ENCODE assay signal across 2 cellular contexts in the genomic region with DNA sequence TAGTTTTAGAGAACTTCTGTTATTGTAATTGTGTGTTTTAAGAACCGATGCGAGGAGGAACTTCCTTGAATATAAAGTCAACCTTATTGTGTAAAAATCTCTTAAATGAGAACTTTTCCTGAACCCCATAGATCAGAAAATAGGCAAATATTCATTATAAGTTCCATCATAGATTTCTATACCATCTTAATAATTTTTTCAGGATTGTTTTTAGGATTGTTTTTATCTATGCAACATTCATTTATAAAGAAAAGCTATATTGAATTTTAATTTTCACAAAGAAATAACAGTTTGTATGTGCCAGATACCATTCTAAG.
TF ChIP-seq lines count a peak whose summit lies in the region.

No MANE protein-coding gene starts in this region.

TF ChIP-seq in SK-N-SH, 30 proteins besides CTCF, POLR2A, EP300 and RAD21 (continued from another document):
- no peak for TF ChIP-seq FOXM1 (IDR thresholded peaks at IDR 0.05; ENCODE audit: low read depth)
- TF ChIP-seq, protein P1, sequence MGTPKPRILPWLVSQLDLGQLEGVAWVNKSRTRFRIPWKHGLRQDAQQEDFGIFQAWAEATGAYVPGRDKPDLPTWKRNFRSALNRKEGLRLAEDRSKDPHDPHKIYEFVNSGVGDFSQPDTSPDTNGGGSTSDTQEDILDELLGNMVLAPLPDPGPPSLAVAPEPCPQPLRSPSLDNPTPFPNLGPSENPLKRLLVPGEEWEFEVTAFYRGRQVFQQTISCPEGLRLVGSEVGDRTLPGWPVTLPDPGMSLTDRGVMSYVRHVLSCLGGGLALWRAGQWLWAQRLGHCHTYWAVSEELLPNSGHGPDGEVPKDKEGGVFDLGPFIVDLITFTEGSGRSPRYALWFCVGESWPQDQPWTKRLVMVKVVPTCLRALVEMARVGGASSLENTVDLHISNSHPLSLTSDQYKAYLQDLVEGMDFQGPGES (IDR thresholded peaks at IDR 0.05; ENCODE audit: low read depth, low read length), result no peak

TF ChIP-seq in SK-N-SH treated with all-trans-retinoic acid at 6 μM for 48 hours, 23 proteins besides CTCF, POLR2A, EP300 and RAD21 (continued from another document):
- TF ChIP-seq, protein P2, sequence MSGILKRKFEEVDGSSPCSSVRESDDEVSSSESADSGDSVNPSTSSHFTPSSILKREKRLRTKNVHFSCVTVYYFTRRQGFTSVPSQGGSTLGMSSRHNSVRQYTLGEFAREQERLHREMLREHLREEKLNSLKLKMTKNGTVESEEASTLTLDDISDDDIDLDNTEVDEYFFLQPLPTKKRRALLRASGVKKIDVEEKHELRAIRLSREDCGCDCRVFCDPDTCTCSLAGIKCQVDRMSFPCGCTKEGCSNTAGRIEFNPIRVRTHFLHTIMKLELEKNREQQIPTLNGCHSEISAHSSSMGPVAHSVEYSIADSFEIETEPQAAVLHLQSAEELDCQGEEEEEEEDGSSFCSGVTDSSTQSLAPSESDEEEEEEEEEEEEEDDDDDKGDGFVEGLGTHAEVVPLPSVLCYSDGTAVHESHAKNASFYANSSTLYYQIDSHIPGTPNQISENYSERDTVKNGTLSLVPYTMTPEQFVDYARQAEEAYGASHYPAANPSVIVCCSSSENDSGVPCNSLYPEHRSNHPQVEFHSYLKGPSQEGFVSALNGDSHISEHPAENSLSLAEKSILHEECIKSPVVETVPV (CRISPR knock-in tag; IDR thresholded peaks at IDR 0.05), result no peak
- TF ChIP-seq TCF4 (CRISPR knock-in tag; IDR thresholded peaks at IDR 0.05; ENCODE audit: borderline replicate concordance), result no peak
- no peak for TF ChIP-seq ARNTL (CRISPR knock-in tag; IDR thresholded peaks at IDR 0.05; ENCODE audit: borderline replicate concordance, low read depth)
- TF ChIP-seq OSR1 (CRISPR knock-in tag; IDR thresholded peaks at IDR 0.05), result no peak
- TF ChIP-seq ZFP30 (CRISPR knock-in tag; IDR thresholded peaks at IDR 0.05), result no peak
- TF ChIP-seq, protein P3, sequence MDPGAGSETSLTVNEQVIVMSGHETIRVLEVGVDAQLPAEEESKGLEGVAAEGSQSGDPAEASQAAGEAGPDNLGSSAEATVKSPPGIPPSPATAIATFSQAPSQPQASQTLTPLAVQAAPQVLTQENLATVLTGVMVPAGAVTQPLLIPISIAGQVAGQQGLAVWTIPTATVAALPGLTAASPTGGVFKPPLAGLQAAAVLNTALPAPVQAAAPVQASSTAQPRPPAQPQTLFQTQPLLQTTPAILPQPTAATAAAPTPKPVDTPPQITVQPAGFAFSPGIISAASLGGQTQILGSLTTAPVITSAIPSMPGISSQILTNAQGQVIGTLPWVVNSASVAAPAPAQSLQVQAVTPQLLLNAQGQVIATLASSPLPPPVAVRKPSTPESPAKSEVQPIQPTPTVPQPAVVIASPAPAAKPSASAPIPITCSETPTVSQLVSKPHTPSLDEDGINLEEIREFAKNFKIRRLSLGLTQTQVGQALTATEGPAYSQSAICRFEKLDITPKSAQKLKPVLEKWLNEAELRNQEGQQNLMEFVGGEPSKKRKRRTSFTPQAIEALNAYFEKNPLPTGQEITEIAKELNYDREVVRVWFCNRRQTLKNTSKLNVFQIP (CRISPR knock-in tag; IDR thresholded peaks at IDR 0.05; ENCODE audit: borderline replicate concordance, low read depth), result no peak
- TF ChIP-seq ZC3H10 (CRISPR knock-in tag; IDR thresholded peaks at IDR 0.05), result no peak
- TF ChIP-seq ZFP3 (CRISPR knock-in tag; IDR thresholded peaks at IDR 0.05), result no peak
- TF ChIP-seq RARB (CRISPR knock-in tag; IDR thresholded peaks at IDR 0.05), result no peak
- TF ChIP-seq, protein P4, sequence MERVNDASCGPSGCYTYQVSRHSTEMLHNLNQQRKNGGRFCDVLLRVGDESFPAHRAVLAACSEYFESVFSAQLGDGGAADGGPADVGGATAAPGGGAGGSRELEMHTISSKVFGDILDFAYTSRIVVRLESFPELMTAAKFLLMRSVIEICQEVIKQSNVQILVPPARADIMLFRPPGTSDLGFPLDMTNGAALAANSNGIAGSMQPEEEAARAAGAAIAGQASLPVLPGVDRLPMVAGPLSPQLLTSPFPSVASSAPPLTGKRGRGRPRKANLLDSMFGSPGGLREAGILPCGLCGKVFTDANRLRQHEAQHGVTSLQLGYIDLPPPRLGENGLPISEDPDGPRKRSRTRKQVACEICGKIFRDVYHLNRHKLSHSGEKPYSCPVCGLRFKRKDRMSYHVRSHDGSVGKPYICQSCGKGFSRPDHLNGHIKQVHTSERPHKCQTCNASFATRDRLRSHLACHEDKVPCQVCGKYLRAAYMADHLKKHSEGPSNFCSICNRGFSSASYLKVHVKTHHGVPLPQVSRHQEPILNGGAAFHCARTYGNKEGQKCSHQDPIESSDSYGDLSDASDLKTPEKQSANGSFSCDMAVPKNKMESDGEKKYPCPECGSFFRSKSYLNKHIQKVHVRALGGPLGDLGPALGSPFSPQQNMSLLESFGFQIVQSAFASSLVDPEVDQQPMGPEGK (CRISPR knock-in tag; IDR thresholded peaks at IDR 0.05; ENCODE audit: borderline replicate concordance), result no peak
- no peak for TF ChIP-seq ISL1 (CRISPR knock-in tag; IDR thresholded peaks at IDR 0.05)
- TF ChIP-seq SNAI2 (CRISPR knock-in tag; IDR thresholded peaks at IDR 0.05), result no peak
- TF ChIP-seq, protein P5, sequence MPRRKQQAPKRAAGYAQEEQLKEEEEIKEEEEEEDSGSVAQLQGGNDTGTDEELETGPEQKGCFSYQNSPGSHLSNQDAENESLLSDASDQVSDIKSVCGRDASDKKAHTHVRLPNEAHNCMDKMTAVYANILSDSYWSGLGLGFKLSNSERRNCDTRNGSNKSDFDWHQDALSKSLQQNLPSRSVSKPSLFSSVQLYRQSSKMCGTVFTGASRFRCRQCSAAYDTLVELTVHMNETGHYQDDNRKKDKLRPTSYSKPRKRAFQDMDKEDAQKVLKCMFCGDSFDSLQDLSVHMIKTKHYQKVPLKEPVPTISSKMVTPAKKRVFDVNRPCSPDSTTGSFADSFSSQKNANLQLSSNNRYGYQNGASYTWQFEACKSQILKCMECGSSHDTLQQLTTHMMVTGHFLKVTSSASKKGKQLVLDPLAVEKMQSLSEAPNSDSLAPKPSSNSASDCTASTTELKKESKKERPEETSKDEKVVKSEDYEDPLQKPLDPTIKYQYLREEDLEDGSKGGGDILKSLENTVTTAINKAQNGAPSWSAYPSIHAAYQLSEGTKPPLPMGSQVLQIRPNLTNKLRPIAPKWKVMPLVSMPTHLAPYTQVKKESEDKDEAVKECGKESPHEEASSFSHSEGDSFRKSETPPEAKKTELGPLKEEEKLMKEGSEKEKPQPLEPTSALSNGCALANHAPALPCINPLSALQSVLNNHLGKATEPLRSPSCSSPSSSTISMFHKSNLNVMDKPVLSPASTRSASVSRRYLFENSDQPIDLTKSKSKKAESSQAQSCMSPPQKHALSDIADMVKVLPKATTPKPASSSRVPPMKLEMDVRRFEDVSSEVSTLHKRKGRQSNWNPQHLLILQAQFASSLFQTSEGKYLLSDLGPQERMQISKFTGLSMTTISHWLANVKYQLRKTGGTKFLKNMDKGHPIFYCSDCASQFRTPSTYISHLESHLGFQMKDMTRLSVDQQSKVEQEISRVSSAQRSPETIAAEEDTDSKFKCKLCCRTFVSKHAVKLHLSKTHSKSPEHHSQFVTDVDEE (CRISPR knock-in tag; IDR thresholded peaks at IDR 0.05), result no peak
TF ChIP-seq in SK-N-SH treated with all-trans-retinoic acid at 6 μM for 48 hours: peak in this region for 0.
